In genomic region chr7:107843184-107843583, GRCh38 we compare ENCODE assay signal across 18 cellular contexts. TPM values are rescaled to one million over a fixed set of nuclear protein-coding genes. Genes with fewer than 3 reads are reported as not detected.
DNase-seq lines count a peak whose midpoint lies in the region; ATAC-seq, FAIRE-seq and TF ChIP-seq lines count a peak whose summit lies in the region.
"Had no signal": no experiment of that assay in that cellular context is flagged by ENCODE, and none has a peak within 500 bp of the region (broad histone marks: within the 10 kb centered on the region; RNA-seq: fewer than 3 reads in every experiment).

No MANE protein-coding gene starts in this region.

- TF ChIP-seq EP300 in HepG2 (IDR thresholded peaks at IDR 0.05; ENCODE audit: low read depth in 2 of 2, low read length in 2 of 2) (no peak), HepG2 (CRISPR knock-in tag; IDR thresholded peaks at IDR 0.05; ENCODE audit: borderline replicate concordance) (no peak), K562 (IDR thresholded peaks at IDR 0.05; ENCODE audit: low read length) (no peak)

- H4K20me1 ChIP-seq in HepG2 (ENCODE audit: insufficient read depth, low read length) (no peaks in the 10 kb centered on the region), K562 (replicated peaks; ENCODE audit: control insufficient read depth, insufficient read depth, low read length) (no peaks in the 10 kb centered on the region)

- H3K4me2 ChIP-seq in HepG2 (ENCODE audit: low read depth, low read length) (no peak overlapping the region), K562 (ENCODE audit: insufficient read depth, low read length) (no peak overlapping the region)

- CTCF ChIA-PET in HepG2 (lab: Yijun Ruan, JAX; ENCODE audit: low intra/inter-chr PET ratio, low total read pairs) (no interaction called here), K562 (lab: Yijun Ruan, JAX; ENCODE audit: low intra/inter-chr PET ratio) (no interaction called here)

- TF ChIP-seq CTCF in HepG2 (CRISPR knock-in tag; IDR thresholded peaks at IDR 0.05) (no peak), right lobe of liver (IDR thresholded peaks at IDR 0.05) (no peak), K562 (IDR thresholded peaks at IDR 0.05 in 2 of 3, conservative IDR thresholded peaks at IDR 0.05 in 1 of 3; ENCODE audit: insufficient read depth in 2 of 3, low read depth in 1 of 3, low read length in 3 of 3) (no peak), mucosa of descending colon (IDR thresholded peaks at IDR 0.05) (no peak)

- 86% methylated on average over 16 of the region's 16 CpGs for WGBS in HepG2 (ENCODE audit: low lambda C conversion rate)
- WGBS in right lobe of liver (ENCODE audit: insufficient coverage, low coverage, low lambda C conversion rate, missing lambda C conversion rate), result 96% methylated on average over 13 of the region's 16 CpGs
- WGBS in K562 (ENCODE audit: insufficient coverage, low coverage, missing lambda C conversion rate), result 76% methylated on average over 16 of the region's 16 CpGs

- H3K36me3 ChIP-seq in HepG2 (replicated peaks in 1 of 2; ENCODE audit: control insufficient read depth in 1 of 2, insufficient read depth in 2 of 2, low read length in 2 of 2) (no peaks in the 10 kb centered on the region), right lobe of liver (no peaks in the 10 kb centered on the region), K562 (ENCODE audit: control insufficient read depth, insufficient read depth, low read length) (no peaks in the 10 kb centered on the region), mucosa of descending colon (ENCODE audit: low read depth) (no peaks in the 10 kb centered on the region)

- H3K9ac ChIP-seq in HepG2 (ENCODE audit: insufficient read depth, low read depth, low read length) (no peak overlapping the region), K562 (ENCODE audit: insufficient read depth in 1 of 2, low read depth in 2 of 2, low read length in 2 of 2) (no peak overlapping the region)

- H3K9me1 ChIP-seq in K562 (ENCODE audit: control insufficient read depth, insufficient read depth, low read length), result no peaks in the 10 kb centered on the region

- FAIRE-seq in HepG2 (lab: Jason Lieb, UNC) (no peak), K562 (lab: Jason Lieb, UNC) (no peak)

- POLR2A ChIA-PET in HepG2 (lab: Yijun Ruan, JAX) (no interaction called here), K562 (lab: Yijun Ruan, JAX) (interaction anchor here (0.7 kb wide), 1 partner anchor 49 kb away, joined by 3 read pairs; no protein-coding TSS in a partner anchor)

- H3K27me3 ChIP-seq in HepG2 (ENCODE audit: control insufficient read depth in 1 of 2, insufficient read depth in 2 of 2, low read length in 2 of 2), result peaks cover 0 to 11% of the 10 kb centered on the region in 2 experiments; a peak in 2 of 5 replicates
- H3K27me3 ChIP-seq in right lobe of liver, result no peaks in the 10 kb centered on the region
- no peaks in the 10 kb centered on the region for H3K27me3 ChIP-seq in K562 (ENCODE audit: control insufficient read depth in 2 of 2, insufficient read depth in 2 of 2, low read length in 2 of 2)

- no peak for TF ChIP-seq RAD21 in HepG2 (CRISPR knock-in tag; IDR thresholded peaks at IDR 0.05)
- no peak for TF ChIP-seq RAD21 in K562 (CRISPR knock-in tag; conservative IDR thresholded peaks at IDR 0.05 in 1 of 2, IDR thresholded peaks at IDR 0.05 in 1 of 2)

- no peak for ATAC-seq in HepG2
- no peak for ATAC-seq in right lobe of liver
- ATAC-seq in K562, result peak; percentile 54
- peak; percentile 90 for ATAC-seq in mucosa of descending colon
- ATAC-seq in GM18517 (IDR thresholded peaks at IDR 0.05; ENCODE audit: unreplicated experiment), result no peak
- ATAC-seq: CD8-positive, alpha-beta T cell; HCT116 had no signal

- H3K4me1 ChIP-seq in HepG2 (ENCODE audit: insufficient read depth, low read length), result 0 out of 2 replicates have a peak, but pooled peaks cover 5% of the 10 kb centered on the region
- no peaks in the 10 kb centered on the region for H3K4me1 ChIP-seq in right lobe of liver
- H3K4me1 ChIP-seq in K562 (replicated peaks in 1 of 2; ENCODE audit: control insufficient read depth in 2 of 2, insufficient read depth in 2 of 2, low read length in 2 of 2), result peaks cover 4% of the 10 kb centered on the region in 2 experiments; a peak in 4 of 5 replicates
- H3K4me1 ChIP-seq in mucosa of descending colon (ENCODE audit: low read depth), result no peaks in the 10 kb centered on the region
- H3K4me1 ChIP-seq: Caco-2 had no signal

- H3K27ac ChIP-seq in HepG2 (ENCODE audit: extremely low read length, insufficient read depth, low read length) (no peak overlapping the region), right lobe of liver (no peak overlapping the region), K562 (ENCODE audit: extremely low read depth, low read depth, low read length) (no peak overlapping the region)
- H3K27ac ChIP-seq: 22Rv1, HL-60 had no signal

- H3K79me2 ChIP-seq in HepG2 (ENCODE audit: insufficient read depth, low read length), result no peaks in the 10 kb centered on the region
- H3K79me2 ChIP-seq in K562 (ENCODE audit: control insufficient read depth, insufficient read depth, low read length), result no peaks in the 10 kb centered on the region

- no peak overlapping the region for H3K4me3 ChIP-seq in HepG2 (replicated peaks in 1 of 3; ENCODE audit: insufficient read depth in 1 of 3, low read depth in 2 of 3, low read length in 3 of 3)
- H3K4me3 ChIP-seq in right lobe of liver, result no peak overlapping the region
- no peak overlapping the region for H3K4me3 ChIP-seq in K562
- no peak overlapping the region for H3K4me3 ChIP-seq in mucosa of descending colon

- DNase-seq in HepG2 (ENCODE audit: low spot score) (no peak), right lobe of liver (no peak), K562 (ENCODE audit: extremely low read depth in 1 of 4, low spot score in 3 of 4) (peak in 1 of 4 experiments; percentile 33), mucosa of descending colon (peak; percentile 65 to 70 (median 67)), NCI-H1930 (lab: John Stamatoyannopoulos, UW) (no peak), EL (no peak), NCI-H2196 treated with DMSO at 0.1 percent for 48 hours (lab: John Stamatoyannopoulos, UW; ENCODE audit: unreplicated experiment) (no peak)
- DNase-seq: Caco-2; CD8-positive, alpha-beta T cell; DMS53; GOT3 had no signal

- H2AFZ ChIP-seq in HepG2 (ENCODE audit: low read length) (no peak overlapping the region), K562 (ENCODE audit: low read depth, low read length) (peak overlapping the region; percentile 57)

- no peaks in the 10 kb centered on the region for H3K9me3 ChIP-seq in HepG2 (ENCODE audit: low read length)
- H3K9me3 ChIP-seq in right lobe of liver, result no peaks in the 10 kb centered on the region
- no peaks in the 10 kb centered on the region for H3K9me3 ChIP-seq in K562 (replicated peaks; ENCODE audit: control insufficient read depth, insufficient read depth, low read depth, low read length)
- no peaks in the 10 kb centered on the region for H3K9me3 ChIP-seq in mucosa of descending colon

- intact Hi-C loops in HepG2 (cut with micrococcal nuclease; ENCODE audit: unreplicated experiment) (no loop called here), right lobe of liver (cut with DNase I) (no loop called here), K562 (cut with micrococcal nuclease) (no loop called here), mucosa of descending colon (cut with DNase I, micrococcal nuclease) (no loop called here)

- in situ Hi-C loops in HepG2 (cut with HindIII; ENCODE audit: extremely low pct_ligation_motif_present, low pct_unique_long_range_greater_than_20kb), result no loop called here
- in situ Hi-C loops in K562 (cut with MboI), result no loop called here

- no peak for TF ChIP-seq POLR2A in HepG2 (IDR thresholded peaks at IDR 0.05; ENCODE audit: insufficient read depth in 1 of 2, low read depth in 2 of 2, low read length in 2 of 2)
- TF ChIP-seq POLR2A in right lobe of liver (IDR thresholded peaks at IDR 0.05), result no peak
- no peak for TF ChIP-seq POLR2A in K562 (conservative IDR thresholded peaks at IDR 0.05)

- no TSS peak for BruUV-seq in HepG2 (replicated peaks; lab: Mats Ljungman, UMichigan)
- no TSS peak for BruUV-seq in K562 (replicated peaks; lab: Mats Ljungman, UMichigan)

RNA-seq across cellular contexts. Expression of gene SLC26A3, which starts 40.2 kb away (rescaled TPM):
- total RNA-seq in HepG2 (2016; rRNA removed; fragmentation: Illumina TruSeq; extraction: Trizol) (0.08 and 0.11 TPM in 2 replicates), right lobe of liver (1 to 10 TPM in 2 of 6 experiments, under 1 TPM in 2, not detected in 2; 0.15 to 2.8 (median 1.5) TPM), K562 (2014; rRNA removed) (not detected in 2 replicates), K562 (2014; rRNA removed; fragmentation: Illumina TruSeq; extraction: Trizol) (not detected in 2 replicates), K562 (2015; rRNA removed; fragmentation: Illumina TruSeq; extraction: Trizol) (not detected in 2 replicates), K562 (2021) (0.86 and 1.1 TPM in 2 replicates), mucosa of descending colon (1,000 to 10,000 TPM; 1,687 to 3,849 (median 2,946) TPM)
- not detected in 2 replicates for total RNA-seq in HepG2 (2016; cell fraction: cytosol; rRNA removed; fragmentation: Illumina TruSeq; extraction: Trizol; ENCODE audit: low read depth)
- total RNA-seq in HepG2 (2016; cell fraction: insoluble cytoplasmic fraction; rRNA removed; fragmentation: Illumina TruSeq; extraction: Trizol), result 0.06 and 0.11 TPM in 2 replicates
- 0.06 TPM in 1 of 2 replicates, not detected in the other for total RNA-seq in HepG2 (2016; cell fraction: membrane; rRNA removed; fragmentation: Illumina TruSeq; extraction: Trizol)
- total RNA-seq in HepG2 (2016; cell fraction: nucleus; rRNA removed; fragmentation: Illumina TruSeq; extraction: Trizol), result 0.84 TPM in 1 of 2 replicates, not detected in the other
- polyA plus RNA-seq in HepG2 (2011; rRNA removed) (0.30 and 0.71 TPM in 2 replicates), K562 (2011; rRNA removed) (not detected in 2 replicates), K562 (2014; fragmentation: Illumina TruSeq; extraction: Trizol) (not detected in 2 replicates), K562 (2014; fragmentation: Nextera tagmentation; extraction: Ambion mirVana) (not detected), K562 (2014; rRNA removed) (not detected in 2 replicates)
- polyA plus RNA-seq in HepG2 (2011; cell fraction: cytosol; rRNA removed), result 0.20 and 0.68 TPM in 2 replicates
- polyA plus RNA-seq in HepG2 (2011; cell fraction: nucleus; rRNA removed), result 0.10 and 0.17 TPM in 2 replicates
- polyA plus RNA-seq in HepG2 (2012), result 3.2 and 10.9 TPM in 2 replicates
- not detected in 2 replicates for polyA plus RNA-seq in HepG2 (2016; cell fraction: cytosol; fragmentation: Illumina TruSeq; extraction: Trizol; ENCODE audit: low read depth)
- polyA plus RNA-seq in HepG2 (2016; cell fraction: insoluble cytoplasmic fraction; fragmentation: Illumina TruSeq; extraction: Trizol; ENCODE audit: low read depth), result not detected in 2 replicates
- polyA plus RNA-seq in HepG2 (2016; cell fraction: membrane; fragmentation: Illumina TruSeq; extraction: Trizol; ENCODE audit: low read depth), result not detected in 2 replicates
- polyA plus RNA-seq in HepG2 (2016; cell fraction: nucleus; fragmentation: Illumina TruSeq; extraction: Trizol; ENCODE audit: insufficient read depth, low read depth), result 0.15 TPM in 1 of 2 replicates, not detected in the other
- polyA minus RNA-seq in HepG2 (2011; rRNA and poly(A)+ RNA removed; ENCODE audit: low replicate concordance), result 0.26 TPM in 1 of 2 replicates, not detected in the other
- polyA minus RNA-seq in HepG2 (2011; cell fraction: cytosol; rRNA and poly(A)+ RNA removed), result 0.30 TPM in 1 of 2 replicates, not detected in the other
- polyA minus RNA-seq in HepG2 (2011; cell fraction: nucleus; rRNA and poly(A)+ RNA removed), result 0.26 and 0.62 TPM in 2 replicates
- total RNA-seq in K562 (2011; cell fraction: chromatin; rRNA removed; ENCODE audit: low replicate concordance), result not detected in 2 replicates
- total RNA-seq in K562 (2011; cell fraction: nucleolus; rRNA removed), result not detected in 2 replicates
- not detected in 2 replicates for total RNA-seq in K562 (2011; cell fraction: nucleoplasm; rRNA removed)
- not detected in 2 replicates for polyA plus RNA-seq in K562 (2011; cell fraction: cytosol; rRNA removed)
- polyA plus RNA-seq in K562 (2011; cell fraction: nucleus; rRNA removed), result not detected in 2 replicates
- not detected in 2 replicates for polyA plus RNA-seq in K562 (2012)
- polyA minus RNA-seq in K562 (2011; rRNA and poly(A)+ RNA removed), result not detected in 2 replicates
- not detected in 2 replicates for polyA minus RNA-seq in K562 (2011; cell fraction: cytosol; rRNA and poly(A)+ RNA removed)
- polyA minus RNA-seq in K562 (2011; cell fraction: nucleus; rRNA and poly(A)+ RNA removed), result not detected in 2 replicates
- total RNA-seq: A673; CD8-positive, alpha-beta T cell had no signal
- polyA plus RNA-seq: BJ, CD14-positive monocyte had no signal

RNA-seq across cellular contexts. Expression of gene DLD, which starts 47.8 kb away (rescaled TPM):
- total RNA-seq in HepG2 (2016; rRNA removed; fragmentation: Illumina TruSeq; extraction: Trizol), result 95.2 and 128 TPM in 2 replicates
- total RNA-seq in HepG2 (2016; cell fraction: cytosol; rRNA removed; fragmentation: Illumina TruSeq; extraction: Trizol; ENCODE audit: low read depth), result 4.0 and 6.8 TPM in 2 replicates
- total RNA-seq in HepG2 (2016; cell fraction: insoluble cytoplasmic fraction; rRNA removed; fragmentation: Illumina TruSeq; extraction: Trizol), result 89.3 and 126 TPM in 2 replicates
- 14.2 and 16.2 TPM in 2 replicates for total RNA-seq in HepG2 (2016; cell fraction: membrane; rRNA removed; fragmentation: Illumina TruSeq; extraction: Trizol)
- total RNA-seq in HepG2 (2016; cell fraction: nucleus; rRNA removed; fragmentation: Illumina TruSeq; extraction: Trizol), result 61.9 and 75.0 TPM in 2 replicates
- 49.1 and 56.8 TPM in 2 replicates for polyA plus RNA-seq in HepG2 (2011; rRNA removed)
- polyA plus RNA-seq in HepG2 (2011; cell fraction: cytosol; rRNA removed), result 55.9 and 73.4 TPM in 2 replicates
- polyA plus RNA-seq in HepG2 (2011; cell fraction: nucleus; rRNA removed), result 25.3 and 27.2 TPM in 2 replicates
- 72.7 and 78.6 TPM in 2 replicates for polyA plus RNA-seq in HepG2 (2012)
- 5.4 and 5.8 TPM in 2 replicates for polyA plus RNA-seq in HepG2 (2016; cell fraction: cytosol; fragmentation: Illumina TruSeq; extraction: Trizol; ENCODE audit: low read depth)
- 120 and 143 TPM in 2 replicates for polyA plus RNA-seq in HepG2 (2016; cell fraction: insoluble cytoplasmic fraction; fragmentation: Illumina TruSeq; extraction: Trizol; ENCODE audit: low read depth)
- polyA plus RNA-seq in HepG2 (2016; cell fraction: membrane; fragmentation: Illumina TruSeq; extraction: Trizol; ENCODE audit: low read depth), result 9.0 and 13.3 TPM in 2 replicates
- 59.8 and 70.0 TPM in 2 replicates for polyA plus RNA-seq in HepG2 (2016; cell fraction: nucleus; fragmentation: Illumina TruSeq; extraction: Trizol; ENCODE audit: insufficient read depth, low read depth)
- 41.9 and 55.9 TPM in 2 replicates for polyA minus RNA-seq in HepG2 (2011; rRNA and poly(A)+ RNA removed; ENCODE audit: low replicate concordance)
- 27.3 and 39.1 TPM in 2 replicates for polyA minus RNA-seq in HepG2 (2011; cell fraction: cytosol; rRNA and poly(A)+ RNA removed)
- polyA minus RNA-seq in HepG2 (2011; cell fraction: nucleus; rRNA and poly(A)+ RNA removed), result 49.2 and 53.0 TPM in 2 replicates
- total RNA-seq in right lobe of liver, result 10 to 100 TPM; 51.5 to 69.4 (median 61.0) TPM
- 145 and 414 TPM in 2 replicates for total RNA-seq in K562 (2011; cell fraction: chromatin; rRNA removed; ENCODE audit: low replicate concordance)
- total RNA-seq in K562 (2011; cell fraction: nucleolus; rRNA removed), result 52.5 and 60.0 TPM in 2 replicates
- total RNA-seq in K562 (2011; cell fraction: nucleoplasm; rRNA removed), result 116 and 161 TPM in 2 replicates
- 128 and 130 TPM in 2 replicates for total RNA-seq in K562 (2014; rRNA removed)
- total RNA-seq in K562 (2014; rRNA removed; fragmentation: Illumina TruSeq; extraction: Trizol), result 192 and 248 TPM in 2 replicates
- total RNA-seq in K562 (2015; rRNA removed; fragmentation: Illumina TruSeq; extraction: Trizol), result 138 and 155 TPM in 2 replicates
- 190 and 201 TPM in 2 replicates for total RNA-seq in K562 (2021)
- polyA plus RNA-seq in K562 (2011; rRNA removed), result 269 and 357 TPM in 2 replicates
- 144 and 306 TPM in 2 replicates for polyA plus RNA-seq in K562 (2011; cell fraction: cytosol; rRNA removed)
- polyA plus RNA-seq in K562 (2011; cell fraction: nucleus; rRNA removed), result 65.1 and 120 TPM in 2 replicates
- 223 and 282 TPM in 2 replicates for polyA plus RNA-seq in K562 (2012)
- 553 and 639 TPM in 2 replicates for polyA plus RNA-seq in K562 (2014; fragmentation: Illumina TruSeq; extraction: Trizol)
- 100 to 1,000 TPM; 406 to 588 TPM for polyA plus RNA-seq in K562 (2014; fragmentation: Nextera tagmentation; extraction: Ambion mirVana)
- 230 and 247 TPM in 2 replicates for polyA plus RNA-seq in K562 (2014; rRNA removed)
- 509 and 557 TPM in 2 replicates for polyA minus RNA-seq in K562 (2011; rRNA and poly(A)+ RNA removed)
- polyA minus RNA-seq in K562 (2011; cell fraction: cytosol; rRNA and poly(A)+ RNA removed), result 79.4 and 89.1 TPM in 2 replicates
- 57.2 and 97.5 TPM in 2 replicates for polyA minus RNA-seq in K562 (2011; cell fraction: nucleus; rRNA and poly(A)+ RNA removed)
- total RNA-seq in mucosa of descending colon, result 100 to 1,000 TPM; 108 to 150 (median 113) TPM

Comparison
In these comparisons a context has a peak if more than half of its experiments do, and no peak if none do; other contexts are left out.
1. ATAC-seq: peak in K562 (single experiment) and mucosa of descending colon (single experiment); none in HepG2 (single experiment), right lobe of liver (0 of 4) and GM18517 (single experiment).
2. DNase-seq: peak in mucosa of descending colon (3 of 3); none in HepG2 (single experiment), right lobe of liver (0 of 3), NCI-H1930 (0 of 2), EL (single experiment) and NCI-H2196 treated with DMSO at 0.1 percent for 48 hours (single experiment).
3. RNA of gene SLC26A3, which starts 40.2 kb away (total RNA-seq): 1,687 to 3,849 TPM in mucosa of descending colon; 0.15 to 2.8 TPM in right lobe of liver, 0.06 to 0.84 TPM in HepG2 and 0.86 to 1.1 TPM in K562; every median in the first group is over 100 times any median in the second.
4. Of the 241 proteins assayed by ChIP-seq in both HepG2 and K562: peak only in HepG2: none; only in K562: CREM, JUND and ZBTB33; in both: none; in neither: 234; mixed calls (peak in some experiments, not most) for 4.